Comparison of ENCODE assay signal across 8 cellular contexts in the genomic region with DNA sequence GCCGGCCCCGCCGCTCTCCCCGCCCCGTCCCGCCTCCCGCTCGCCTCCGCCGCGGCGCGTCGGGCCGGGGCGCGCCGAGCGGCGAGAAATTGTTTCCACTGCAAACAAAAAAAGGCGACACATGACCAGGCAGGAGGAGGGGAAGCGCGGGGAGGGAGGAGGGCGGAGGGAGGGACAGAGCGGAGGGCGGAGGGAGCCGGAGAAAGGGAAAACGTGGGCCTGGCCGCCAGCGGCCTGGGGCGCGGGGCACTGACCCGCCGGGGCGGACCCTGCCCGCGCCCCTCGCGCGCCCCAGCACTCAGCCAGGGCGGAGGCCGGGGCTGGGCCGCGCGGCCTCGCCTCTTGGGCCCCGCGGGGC. TPM values are rescaled to one million over a fixed set of nuclear protein-coding genes. Genes with fewer than 3 reads are reported as not detected.
A peak's percentile ranks its signal among the peaks of the same experiment; 100 is the strongest.
DNase-seq lines count a peak whose midpoint lies in the region; ATAC-seq and TF ChIP-seq lines count a peak whose summit lies in the region.

TSS of gene FOXN3 (minus strand) at position 123 of the 358 bp plus-strand sequence. CDS start 4,757 bp downstream, outside the sequence.

- H3K36me3 ChIP-seq in breast epithelium (no peaks in the 10 kb centered on the region), smooth muscle cell (ENCODE audit: low read depth) (no peaks in the 10 kb centered on the region)

- H4K20me1 ChIP-seq in smooth muscle cell (ENCODE audit: low read depth): no peaks in the 10 kb centered on the region

- no peaks in the 10 kb centered on the region for H3K4me1 ChIP-seq in breast epithelium
- H3K4me1 ChIP-seq in smooth muscle cell (ENCODE audit: low read depth): peaks cover under 1% of the 10 kb centered on the region

- H3K4me3 ChIP-seq in WI38 (ENCODE audit: low read depth, low read length) (peak within 1 kb of the TSS; percentile 86), breast epithelium (peak within 1 kb of the TSS; percentile 90 to 99 (median 99)), smooth muscle cell (peak within 1 kb of the TSS; percentile 91)

- intact Hi-C loops in breast epithelium (cut with DNase I; ENCODE audit: low total_unique reads): loop anchor here (5.0 kb wide), 1 partner anchor 390 kb away; no protein-coding TSS in a partner anchor

- DNase-seq in A172 (ENCODE audit: low spot score) (peak; percentile 44), NCI-H2196 treated with DMSO at 0.1 percent for 48 hours (lab: John Stamatoyannopoulos, UW; ENCODE audit: unreplicated experiment) (peak; percentile 52), breast epithelium (ENCODE audit: low spot score in 2 of 2) (peak; percentile 90 to 94), iPS-NIHi7 (ENCODE audit: extremely low spot score) (peak; percentile 83), smooth muscle cell (lab: John Stamatoyannopoulos, UW; ENCODE audit: unreplicated experiment) (peak; percentile 48)

- TF ChIP-seq CTCF in WI38 (IDR thresholded peaks at IDR 0.05; ENCODE audit: low read depth, low read length) (no peak), breast epithelium (IDR thresholded peaks at IDR 0.05) (no peak), smooth muscle cell (IDR thresholded peaks at IDR 0.05; ENCODE audit: borderline replicate concordance, insufficient read depth, poor library complexity, severe bottlenecking) (no peak)

- peak within 1 kb of the TSS; percentile 94 to 100 for H3K27ac ChIP-seq in breast epithelium
- H3K27ac ChIP-seq in smooth muscle cell (ENCODE audit: low read depth): peak within 1 kb of the TSS; percentile 82

- H3F3A ChIP-seq in smooth muscle cell (ENCODE audit: low read depth): no peaks in the 10 kb centered on the region

- H3K9ac ChIP-seq in smooth muscle cell (ENCODE audit: low read depth): peak within 1 kb of the TSS; percentile 86

- H3K9me3 ChIP-seq in breast epithelium: no peaks in the 10 kb centered on the region
- H3K9me3 ChIP-seq in smooth muscle cell (replicated peaks; ENCODE audit: low read depth): no peaks in the 10 kb centered on the region

- H3K27me3 ChIP-seq in breast epithelium (no peaks in the 10 kb centered on the region), smooth muscle cell (ENCODE audit: low read depth) (no peaks in the 10 kb centered on the region)

- TF ChIP-seq POLR2A in GM18526 (IDR thresholded peaks at IDR 0.05; ENCODE audit: extremely low read depth, insufficient read length) (peak; percentile 36), breast epithelium (IDR thresholded peaks at IDR 0.05) (no peak)

- peak within 1 kb of the TSS; percentile 99 for H3K4me2 ChIP-seq in smooth muscle cell

- peak within 1 kb of the TSS; percentile 91 for H2AFZ ChIP-seq in smooth muscle cell (ENCODE audit: low read depth)

- ATAC-seq in HG03097 (IDR thresholded peaks at IDR 0.05; ENCODE audit: low FRiP score, unreplicated experiment): peak; percentile 40

- whole genome bisulfite sequencing in smooth muscle cell (ENCODE audit: low lambda C conversion rate): 2% methylated on average over 13 of the region's 48 CpGs

- peaks cover 15% of the 10 kb centered on the region for H3K79me2 ChIP-seq in smooth muscle cell (ENCODE audit: low read depth)

RNA-seq across cellular contexts. Expression of gene FOXN3, which starts in this region (rescaled TPM):
- total RNA-seq in A172 (2014; rRNA removed; shearing (Covaris generic)): 2.7 and 3.3 TPM in 2 replicates
- total RNA-seq in breast epithelium (100 to 1,000 TPM in 1 of 3 donors, 10 to 100 TPM in 2; 70.7 to 180 (median 80.3) TPM), smooth muscle cell (21.0 and 31.5 TPM in 2 replicates)
- polyA plus RNA-seq in smooth muscle cell: 24.5 and 24.7 TPM in 2 replicates

Comparison
In these comparisons a context has a peak if more than half of its experiments do, and no peak if none do; other contexts are left out.
1. Peak in every context shown above with its lines: DNase-seq, ATAC-seq, H3K4me3 ChIP-seq and H3K27ac ChIP-seq.